ENCODE assay signal across 8 cellular contexts in the genomic region with DNA sequence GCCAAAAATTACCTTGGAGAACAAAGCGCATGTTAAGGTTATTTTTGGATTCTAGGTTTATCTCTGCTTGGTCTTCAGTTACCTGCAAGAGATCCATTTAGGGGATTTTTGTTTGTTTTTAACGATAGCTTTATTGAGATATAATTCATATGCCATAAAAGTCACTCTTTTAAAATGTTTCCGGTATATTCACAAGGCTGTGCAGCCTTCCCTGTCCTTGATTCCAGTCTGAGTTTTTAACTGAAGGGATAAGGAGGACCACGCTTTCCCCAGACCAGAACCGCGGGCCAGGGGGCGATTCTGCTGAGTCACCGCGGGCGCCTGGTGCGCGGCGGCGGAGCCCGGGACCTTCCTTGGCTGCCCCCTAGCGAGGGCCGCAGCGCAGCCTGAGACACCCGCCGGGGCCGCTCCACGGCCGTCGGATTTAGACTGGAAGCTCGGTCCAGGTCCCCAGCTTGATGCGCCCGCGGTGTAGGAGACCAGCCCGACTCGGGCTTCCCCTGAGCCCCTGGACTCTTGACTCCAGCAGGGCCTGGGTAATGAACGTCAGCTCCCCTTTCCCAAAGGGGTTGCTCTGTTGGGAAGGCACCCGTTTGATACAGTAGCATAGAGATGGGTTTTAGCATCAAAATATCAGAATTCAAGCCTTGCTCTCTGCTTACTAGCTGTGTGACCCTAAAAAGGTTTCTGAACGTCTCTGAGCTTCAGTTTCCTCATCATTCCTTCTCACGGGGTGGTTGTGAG. TPM values are rescaled to one million over a fixed set of nuclear protein-coding genes. Genes with fewer than 3 reads are reported as not detected.
DNase-seq lines count a peak whose midpoint lies in the region; ATAC-seq and TF ChIP-seq lines count a peak whose summit lies in the region.

No MANE protein-coding gene starts in this region.

- ATAC-seq in activated CD8-positive, alpha-beta memory T cell treated with anti-CD3 and anti-CD28 coated beads, Interleukin-2, amount 10 ng/mL, durations not matched to agents 7 days and 5 days, result peak; percentile 99
- ATAC-seq in effector memory CD8-positive, alpha-beta T cell (replicated peaks), result peak; percentile 89
- ATAC-seq in memory B cell (ENCODE audit: low read depth) (peak; percentile 96), HG03159 (IDR thresholded peaks at IDR 0.05; ENCODE audit: unreplicated experiment) (no peak)

- H3K4me1 Mint-ChIP-seq in activated CD8-positive, alpha-beta memory T cell treated with anti-CD3 and anti-CD28 coated beads, Interleukin-2, amount 10 ng/mL, durations not matched to agents 7 days and 5 days, result peaks cover 9% of the 10 kb centered on the region
- H3K4me1 Mint-ChIP-seq in effector memory CD8-positive, alpha-beta T cell (ENCODE audit: low read depth in 2 of 2), result peaks cover 0 to 8% of the 10 kb centered on the region in 2 donors
- H3K4me1 Mint-ChIP-seq in memory B cell, result peaks cover 5% of the 10 kb centered on the region

- H3K27me3 Mint-ChIP-seq in activated CD8-positive, alpha-beta memory T cell treated with anti-CD3 and anti-CD28 coated beads, Interleukin-2, amount 10 ng/mL, durations not matched to agents 7 days and 5 days, result peaks cover 43% of the 10 kb centered on the region
- peaks cover 45 to 66% of the 10 kb centered on the region in 2 donors for H3K27me3 Mint-ChIP-seq in effector memory CD8-positive, alpha-beta T cell
- H3K27me3 Mint-ChIP-seq in memory B cell, result peaks cover 32% of the 10 kb centered on the region

- no peak overlapping the region for H3K27ac Mint-ChIP-seq in activated CD8-positive, alpha-beta memory T cell treated with anti-CD3 and anti-CD28 coated beads, Interleukin-2, amount 10 ng/mL, durations not matched to agents 7 days and 5 days
- no peak overlapping the region for H3K27ac Mint-ChIP-seq in effector memory CD8-positive, alpha-beta T cell
- no peak overlapping the region for H3K27ac Mint-ChIP-seq in memory B cell

- DNase-seq in NCI-H526 (lab: John Stamatoyannopoulos, UW), result peak; percentile 35 to 90
- DNase-seq in activated CD8-positive, alpha-beta memory T cell treated with anti-CD3 and anti-CD28 coated beads, Interleukin-2, amount 10 ng/mL, durations not matched to agents 7 days and 5 days, result peak; percentile 75
- peak; percentile 27 to 47 (median 40) for DNase-seq in effector memory CD8-positive, alpha-beta T cell
- DNase-seq in memory B cell (ENCODE audit: low spot score in 2 of 2), result peak; percentile 50 to 64
- DNase-seq in stimulated activated CD8-positive, alpha-beta memory T cell treated with anti-CD3 and anti-CD28 coated beads, Interleukin-15, amount 100 ng/mL, for 1 hour (ENCODE audit: low read depth), result peak; percentile 20
- DNase-seq in NCI-H2196 (lab: John Stamatoyannopoulos, UW; ENCODE audit: unreplicated experiment), result no peak

- CTCF ChIA-PET in activated CD8-positive, alpha-beta memory T cell treated with anti-CD3 and anti-CD28 coated beads, Interleukin-2, amount 10 ng/mL, durations not matched to agents 7 days and 5 days (lab: Charles Lee), result interaction anchor here (0.6 to 2.3 kb wide), 21 partner anchors 9 to 309 kb away, joined by 3 to 10 read pairs (median 3); no protein-coding TSS in a partner anchor

- H3K4me3 Mint-ChIP-seq in activated CD8-positive, alpha-beta memory T cell treated with anti-CD3 and anti-CD28 coated beads, Interleukin-2, amount 10 ng/mL, durations not matched to agents 7 days and 5 days, result peak overlapping the region; percentile 53
- H3K4me3 Mint-ChIP-seq in effector memory CD8-positive, alpha-beta T cell, result peak overlapping the region; percentile 54 to 68
- peak overlapping the region; percentile 64 for H3K4me3 Mint-ChIP-seq in memory B cell

- no peak overlapping the region for H3K4me3 ChIP-seq in GM12875 (ENCODE audit: low read depth, low read length)

- peak; percentile 91 for TF ChIP-seq CTCF in GM12875 (IDR thresholded peaks at IDR 0.05; ENCODE audit: borderline replicate concordance, insufficient read depth, low read depth, low read length)

- H3K9me3 Mint-ChIP-seq in activated CD8-positive, alpha-beta memory T cell treated with anti-CD3 and anti-CD28 coated beads, Interleukin-2, amount 10 ng/mL, durations not matched to agents 7 days and 5 days (ENCODE audit: low read depth), result no peaks in the 10 kb centered on the region
- no peaks in the 10 kb centered on the region for H3K9me3 Mint-ChIP-seq in effector memory CD8-positive, alpha-beta T cell
- H3K9me3 Mint-ChIP-seq in memory B cell, result no peaks in the 10 kb centered on the region

- no peaks in the 10 kb centered on the region for H3K36me3 Mint-ChIP-seq in activated CD8-positive, alpha-beta memory T cell treated with anti-CD3 and anti-CD28 coated beads, Interleukin-2, amount 10 ng/mL, durations not matched to agents 7 days and 5 days
- H3K36me3 Mint-ChIP-seq in effector memory CD8-positive, alpha-beta T cell (ENCODE audit: insufficient read depth), result peaks cover 3% of the 10 kb centered on the region
- H3K36me3 Mint-ChIP-seq in memory B cell, result no peaks in the 10 kb centered on the region

RNA-seq across cellular contexts. Expression of gene STH, which starts 50.0 kb away (rescaled TPM):
- not detected for total RNA-seq in activated CD8-positive, alpha-beta memory T cell treated with anti-CD3 and anti-CD28 coated beads, Interleukin-2, amount 10 ng/mL, durations not matched to agents 7 days and 5 days

RNA-seq across cellular contexts. Expression of gene MAPT, which starts 54.7 kb away (rescaled TPM):
- under 1 TPM in 1 of 2 experiments, not detected in 1; 0.15 TPM for total RNA-seq in activated CD8-positive, alpha-beta memory T cell treated with anti-CD3 and anti-CD28 coated beads, Interleukin-2, amount 10 ng/mL, durations not matched to agents 7 days and 5 days
